Comparison of ENCODE assay signal across 1 cellular context in the genomic region with DNA sequence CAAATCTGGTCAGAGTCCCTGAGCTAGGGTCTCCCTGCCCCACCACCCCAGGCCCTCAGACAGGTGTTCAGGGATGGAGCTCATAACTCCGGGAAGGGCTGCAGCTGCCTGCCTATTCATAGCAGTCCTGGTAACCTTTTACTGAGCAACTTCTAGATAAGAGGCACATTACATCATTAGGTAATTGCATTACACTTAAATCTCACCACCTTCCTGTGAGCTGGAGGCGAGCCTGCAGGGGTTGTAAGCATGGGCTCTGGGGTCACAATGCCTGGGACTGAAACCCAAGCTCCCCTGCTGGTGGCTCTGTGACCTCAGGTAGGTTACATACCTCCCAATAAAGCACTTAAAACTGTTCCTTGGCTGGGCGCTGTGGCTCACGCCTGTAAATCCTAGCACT.
TF ChIP-seq lines count a peak whose summit lies in the region.

No MANE protein-coding gene starts in this region.

TF ChIP-seq in GM23338, 12 proteins besides CTCF, POLR2A, EP300 and RAD21 (continued from another document):
- TF ChIP-seq, protein P1, sequence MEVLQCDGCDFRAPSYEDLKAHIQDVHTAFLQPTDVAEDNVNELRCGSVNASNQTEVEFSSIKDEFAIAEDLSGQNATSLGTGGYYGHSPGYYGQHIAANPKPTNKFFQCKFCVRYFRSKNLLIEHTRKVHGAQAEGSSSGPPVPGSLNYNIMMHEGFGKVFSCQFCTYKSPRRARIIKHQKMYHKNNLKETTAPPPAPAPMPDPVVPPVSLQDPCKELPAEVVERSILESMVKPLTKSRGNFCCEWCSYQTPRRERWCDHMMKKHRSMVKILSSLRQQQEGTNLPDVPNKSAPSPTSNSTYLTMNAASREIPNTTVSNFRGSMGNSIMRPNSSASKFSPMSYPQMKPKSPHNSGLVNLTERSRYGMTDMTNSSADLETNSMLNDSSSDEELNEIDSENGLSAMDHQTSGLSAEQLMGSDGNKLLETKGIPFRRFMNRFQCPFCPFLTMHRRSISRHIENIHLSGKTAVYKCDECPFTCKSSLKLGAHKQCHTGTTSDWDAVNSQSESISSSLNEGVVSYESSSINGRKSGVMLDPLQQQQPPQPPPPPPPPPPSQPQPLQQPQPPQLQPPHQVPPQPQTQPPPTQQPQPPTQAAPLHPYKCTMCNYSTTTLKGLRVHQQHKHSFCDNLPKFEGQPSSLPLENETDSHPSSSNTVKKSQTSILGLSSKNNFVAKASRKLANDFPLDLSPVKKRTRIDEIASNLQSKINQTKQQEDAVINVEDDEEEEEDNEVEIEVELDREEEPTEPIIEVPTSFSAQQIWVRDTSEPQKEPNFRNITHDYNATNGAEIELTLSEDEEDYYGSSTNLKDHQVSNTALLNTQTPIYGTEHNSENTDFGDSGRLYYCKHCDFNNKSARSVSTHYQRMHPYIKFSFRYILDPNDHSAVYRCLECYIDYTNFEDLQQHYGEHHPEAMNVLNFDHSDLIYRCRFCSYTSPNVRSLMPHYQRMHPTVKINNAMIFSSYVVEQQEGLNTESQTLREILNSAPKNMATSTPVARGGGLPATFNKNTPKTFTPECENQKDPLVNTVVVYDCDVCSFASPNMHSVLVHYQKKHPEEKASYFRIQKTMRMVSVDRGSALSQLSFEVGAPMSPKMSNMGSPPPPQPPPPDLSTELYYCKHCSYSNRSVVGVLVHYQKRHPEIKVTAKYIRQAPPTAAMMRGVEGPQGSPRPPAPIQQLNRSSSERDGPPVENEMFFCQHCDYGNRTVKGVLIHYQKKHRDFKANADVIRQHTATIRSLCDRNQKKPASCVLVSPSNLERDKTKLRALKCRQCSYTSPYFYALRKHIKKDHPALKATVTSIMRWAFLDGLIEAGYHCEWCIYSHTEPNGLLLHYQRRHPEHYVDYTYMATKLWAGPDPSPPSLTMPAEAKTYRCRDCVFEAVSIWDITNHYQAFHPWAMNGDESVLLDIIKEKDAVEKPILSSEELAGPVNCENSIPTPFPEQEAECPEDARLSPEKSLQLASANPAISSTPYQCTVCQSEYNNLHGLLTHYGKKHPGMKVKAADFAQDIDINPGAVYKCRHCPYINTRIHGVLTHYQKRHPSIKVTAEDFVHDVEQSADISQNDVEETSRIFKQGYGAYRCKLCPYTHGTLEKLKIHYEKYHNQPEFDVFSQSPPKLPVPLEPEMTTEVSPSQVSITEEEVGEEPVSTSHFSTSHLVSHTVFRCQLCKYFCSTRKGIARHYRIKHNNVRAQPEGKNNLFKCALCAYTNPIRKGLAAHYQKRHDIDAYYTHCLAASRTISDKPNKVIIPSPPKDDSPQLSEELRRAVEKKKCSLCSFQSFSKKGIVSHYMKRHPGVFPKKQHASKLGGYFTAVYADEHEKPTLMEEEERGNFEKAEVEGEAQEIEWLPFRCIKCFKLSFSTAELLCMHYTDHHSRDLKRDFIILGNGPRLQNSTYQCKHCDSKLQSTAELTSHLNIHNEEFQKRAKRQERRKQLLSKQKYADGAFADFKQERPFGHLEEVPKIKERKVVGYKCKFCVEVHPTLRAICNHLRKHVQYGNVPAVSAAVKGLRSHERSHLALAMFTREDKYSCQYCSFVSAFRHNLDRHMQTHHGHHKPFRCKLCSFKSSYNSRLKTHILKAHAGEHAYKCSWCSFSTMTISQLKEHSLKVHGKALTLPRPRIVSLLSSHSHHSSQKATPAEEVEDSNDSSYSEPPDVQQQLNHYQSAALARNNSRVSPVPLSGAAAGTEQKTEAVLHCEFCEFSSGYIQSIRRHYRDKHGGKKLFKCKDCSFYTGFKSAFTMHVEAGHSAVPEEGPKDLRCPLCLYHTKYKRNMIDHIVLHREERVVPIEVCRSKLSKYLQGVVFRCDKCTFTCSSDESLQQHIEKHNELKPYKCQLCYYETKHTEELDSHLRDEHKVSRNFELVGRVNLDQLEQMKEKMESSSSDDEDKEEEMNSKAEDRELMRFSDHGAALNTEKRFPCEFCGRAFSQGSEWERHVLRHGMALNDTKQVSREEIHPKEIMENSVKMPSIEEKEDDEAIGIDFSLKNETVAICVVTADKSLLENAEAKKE (CRISPR knock-in tag; IDR thresholded peaks at IDR 0.05), result no peak
- TF ChIP-seq NANOG (IDR thresholded peaks at IDR 0.05; ENCODE audit: borderline replicate concordance), result no peak
- TF ChIP-seq, protein P2, sequence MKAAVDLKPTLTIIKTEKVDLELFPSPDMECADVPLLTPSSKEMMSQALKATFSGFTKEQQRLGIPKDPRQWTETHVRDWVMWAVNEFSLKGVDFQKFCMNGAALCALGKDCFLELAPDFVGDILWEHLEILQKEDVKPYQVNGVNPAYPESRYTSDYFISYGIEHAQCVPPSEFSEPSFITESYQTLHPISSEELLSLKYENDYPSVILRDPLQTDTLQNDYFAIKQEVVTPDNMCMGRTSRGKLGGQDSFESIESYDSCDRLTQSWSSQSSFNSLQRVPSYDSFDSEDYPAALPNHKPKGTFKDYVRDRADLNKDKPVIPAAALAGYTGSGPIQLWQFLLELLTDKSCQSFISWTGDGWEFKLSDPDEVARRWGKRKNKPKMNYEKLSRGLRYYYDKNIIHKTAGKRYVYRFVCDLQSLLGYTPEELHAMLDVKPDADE (IDR thresholded peaks at IDR 0.05), result no peak
- TF ChIP-seq EZH2phosphoT487 (IDR thresholded peaks at IDR 0.05; ENCODE audit: unreplicated experiment), result no peak
- no peak for TF ChIP-seq CREB1 (CRISPR knock-in tag; IDR thresholded peaks at IDR 0.05; ENCODE audit: low read depth)
- no peak for TF ChIP-seq STAT1 (IDR thresholded peaks at IDR 0.05; ENCODE audit: unreplicated experiment)
